Comparison of ENCODE assay signal across 18 cellular contexts in genomic region chr12:18718462-18718861, GRCh38. TPM values are rescaled to one million over a fixed set of nuclear protein-coding genes. Genes with fewer than 3 reads are reported as not detected.
DNase-seq lines count a peak whose midpoint lies in the region; ATAC-seq, FAIRE-seq and TF ChIP-seq lines count a peak whose summit lies in the region.
"Had no signal": no experiment of that assay in that cellular context is flagged by ENCODE, and none has a peak within 500 bp of the region (broad histone marks: within the 10 kb centered on the region; RNA-seq: fewer than 3 reads in every experiment).

No MANE protein-coding gene starts in this region.

- no peak for TF ChIP-seq CTCF in IMR-90 (conservative IDR thresholded peaks at IDR 0.05; ENCODE audit: low read depth, low read length)
- no peak for TF ChIP-seq CTCF in bronchial epithelial cell (IDR thresholded peaks at IDR 0.05; ENCODE audit: insufficient read depth, low read length, severe bottlenecking)
- TF ChIP-seq CTCF in keratinocyte (optimal IDR thresholded peaks at IDR 0.05 in 1 of 3, IDR thresholded peaks at IDR 0.05 in 1 of 3, conservative IDR thresholded peaks at IDR 0.05 in 1 of 3; ENCODE audit: extremely low read depth in 1 of 3, insufficient read depth in 2 of 3, low read length in 3 of 3), result no peak
- TF ChIP-seq CTCF in neural progenitor cell (IDR thresholded peaks at IDR 0.05), result no peak

- H2AFZ ChIP-seq in IMR-90 (replicated peaks; ENCODE audit: low read length, poor library complexity), result no peak overlapping the region
- H2AFZ ChIP-seq in keratinocyte (ENCODE audit: control insufficient read depth, low read length), result peak overlapping the region; percentile 32
- H2AFZ ChIP-seq in neural progenitor cell (replicated peaks), result no peak overlapping the region

- dilution Hi-C loops in IMR-90 (cut with HindIII; ENCODE audit: low sequenced_read_pairs, unreplicated experiment), result no loop called here
- dilution Hi-C loops in keratinocyte (cut with MboI; ENCODE audit: extremely low pct_ligation_motif_present, low sequenced_read_pairs), result no loop called here

- no peak for ATAC-seq in IMR-90 (ENCODE audit: low read depth)
- ATAC-seq: HCT116 had no signal

- H4K8ac ChIP-seq in IMR-90 (ENCODE audit: low read depth in 2 of 2, low read length in 2 of 2), result no peak overlapping the region

- in situ Hi-C loops in IMR-90 (cut with MboI; ENCODE audit: low sequenced_read_pairs), result no loop called here

- TF ChIP-seq RAD21 in IMR-90 (IDR thresholded peaks at IDR 0.05; ENCODE audit: low read length), result no peak

- intact Hi-C loops in IMR-90 (cut with micrococcal nuclease), result no loop called here

- peak overlapping the region; percentile 13; the same call in 1 of the 2 replicates for H2AK5ac ChIP-seq in IMR-90 (ENCODE audit: low read depth, low read length)

- POLR2A ChIA-PET in IMR-90 (lab: Charles Lee; ENCODE audit: unreplicated experiment), result no interaction called here

- H3K14ac ChIP-seq in IMR-90 (replicated peaks; ENCODE audit: low read depth, low read length), result peak overlapping the region; percentile 60; the same call in 1 of the 2 replicates

- no peaks in the 10 kb centered on the region for H3F3A ChIP-seq in neural progenitor cell (ENCODE audit: low read depth)

- no peak overlapping the region for H4K91ac ChIP-seq in IMR-90 (ENCODE audit: insufficient read depth, low read depth, low read length)

- no peak overlapping the region for H3K18ac ChIP-seq in IMR-90 (ENCODE audit: low read depth, low read length)

- no peak overlapping the region for H3K56ac ChIP-seq in IMR-90 (ENCODE audit: extremely low read depth, insufficient read depth, low read length)

- FAIRE-seq in bronchial epithelial cell (lab: Jason Lieb, UNC) (no peak), keratinocyte (lab: Jason Lieb, UNC) (no peak)

- H2BK120ac ChIP-seq in IMR-90 (ENCODE audit: low read depth, low read length), result peak overlapping the region; percentile 47; the same call in 1 of the 2 replicates

- H3K9me3 Mint-ChIP-seq in neural progenitor cell, result peaks cover 5% of the 10 kb centered on the region

- H3K9me1 ChIP-seq in IMR-90 (ENCODE audit: insufficient read depth, low read length) (peaks cover 2% of the 10 kb centered on the region), keratinocyte (ENCODE audit: control insufficient read depth, extremely low read depth, insufficient read depth, low read length) (no peaks in the 10 kb centered on the region)

- H3K4me1 ChIP-seq in IMR-90 (ENCODE audit: control insufficient read depth, insufficient read depth, low read length), result peaks cover 3% of the 10 kb centered on the region
- H3K4me1 ChIP-seq in keratinocyte (ENCODE audit: control insufficient read depth, extremely low read depth, insufficient read depth, low read length), result peaks cover 27% of the 10 kb centered on the region
- no peaks in the 10 kb centered on the region for H3K4me1 ChIP-seq in neural progenitor cell
- H3K4me1 ChIP-seq: BLaER1, Caco-2 had no signal

- H3K36me3 Mint-ChIP-seq in neural progenitor cell, result no peaks in the 10 kb centered on the region
- H3K36me3 Mint-ChIP-seq: CD8-positive, alpha-beta memory T cell had no signal

- H2AK9ac ChIP-seq in IMR-90 (replicated peaks; ENCODE audit: low read depth, low read length, poor library complexity), result no peak overlapping the region

- CTCF ChIA-PET in IMR-90 (lab: Yijun Ruan, JAX), result no interaction called here

- H3K79me1 ChIP-seq in IMR-90 (ENCODE audit: low read depth in 1 of 2, low read length in 2 of 2), result no peaks in the 10 kb centered on the region

- no peak overlapping the region for H3K23ac ChIP-seq in IMR-90 (ENCODE audit: low read depth, low read length)

- no peak overlapping the region for H4K5ac ChIP-seq in IMR-90 (ENCODE audit: low read depth, low read length)

- H3K9ac ChIP-seq in IMR-90 (ENCODE audit: low read depth, low read length) (no peak overlapping the region), keratinocyte (ENCODE audit: control insufficient read depth, extremely low read depth, insufficient read depth, low read length) (no peak overlapping the region), neural progenitor cell (no peak overlapping the region)
- H3K9ac ChIP-seq: BLaER1 had no signal

- TF ChIP-seq POLR2A in IMR-90 (IDR thresholded peaks at IDR 0.05; ENCODE audit: low read depth, low read length), result no peak

- H3K36me3 ChIP-seq in IMR-90 (ENCODE audit: control insufficient read depth, insufficient read depth, low read length), result no peaks in the 10 kb centered on the region
- H3K36me3 ChIP-seq in bronchial epithelial cell (ENCODE audit: control insufficient read depth, insufficient read depth, low read length), result no peaks in the 10 kb centered on the region
- H3K36me3 ChIP-seq in keratinocyte (ENCODE audit: control insufficient read depth in 2 of 2, extremely low read depth in 1 of 2, insufficient read depth in 2 of 2, low read length in 2 of 2), result no peaks in the 10 kb centered on the region
- H3K36me3 ChIP-seq in neural progenitor cell, result no peaks in the 10 kb centered on the region
- H3K36me3 ChIP-seq: BLaER1 had no signal

- H3K27me3 Mint-ChIP-seq in neural progenitor cell (ENCODE audit: insufficient read depth, low read depth), result no peaks in the 10 kb centered on the region
- H3K27me3 Mint-ChIP-seq: CD8-positive, alpha-beta memory T cell had no signal

- H2BK5ac ChIP-seq in IMR-90 (ENCODE audit: low read depth, low read length, poor library complexity, severe bottlenecking), result no peak overlapping the region

- H3K79me2 ChIP-seq in keratinocyte (ENCODE audit: control insufficient read depth, insufficient read depth, low read length) (no peaks in the 10 kb centered on the region), neural progenitor cell (ENCODE audit: low read depth) (no peaks in the 10 kb centered on the region)

- H3K4ac ChIP-seq in IMR-90 (ENCODE audit: low read depth, low read length), result no peak overlapping the region

- H3K4me3 ChIP-seq in IMR-90 (ENCODE audit: insufficient read depth, low read depth, low read length), result no peak overlapping the region
- H3K4me3 ChIP-seq in bronchial epithelial cell (ENCODE audit: low read depth, low read length), result no peak overlapping the region
- no peak overlapping the region for H3K4me3 ChIP-seq in keratinocyte (ENCODE audit: control insufficient read depth in 2 of 3, extremely low read depth in 1 of 3, insufficient read depth in 2 of 3, low read depth in 1 of 3, low read length in 3 of 3)
- H3K4me3 ChIP-seq in neural progenitor cell, result no peak overlapping the region
- H3K4me3 ChIP-seq: BLaER1 had no signal

- H2BK20ac ChIP-seq in IMR-90 (ENCODE audit: low read depth, low read length), result 0 out of 2 replicates have a peak overlapping the region, but pooled peaks have one; percentile 33

- H4K20me1 ChIP-seq in IMR-90 (ENCODE audit: insufficient read depth, low read length), result no peaks in the 10 kb centered on the region
- H4K20me1 ChIP-seq in keratinocyte (ENCODE audit: control insufficient read depth, extremely low read depth, insufficient read depth, low read length), result no peaks in the 10 kb centered on the region
- H4K20me1 ChIP-seq in neural progenitor cell (ENCODE audit: low read depth), result no peaks in the 10 kb centered on the region
- H4K20me1 ChIP-seq: BLaER1 had no signal

- H3K27ac ChIP-seq in IMR-90 (ENCODE audit: insufficient read depth, low read length) (no peak overlapping the region), keratinocyte (ENCODE audit: control insufficient read depth, insufficient read depth, low read length) (peak overlapping the region; percentile 5), neural progenitor cell (no peak overlapping the region)
- H3K27ac ChIP-seq: BLaER1, HL-60 had no signal

- no peak overlapping the region for H3K4me2 ChIP-seq in IMR-90 (ENCODE audit: low read depth, low read length)
- H3K4me2 ChIP-seq in keratinocyte (ENCODE audit: control insufficient read depth, extremely low read depth, insufficient read depth, low read depth, low read length), result peak overlapping the region; percentile 20
- no peak overlapping the region for H3K4me2 ChIP-seq in neural progenitor cell
- H3K4me2 ChIP-seq: BLaER1 had no signal

- no peaks in the 10 kb centered on the region for H3K4me1 Mint-ChIP-seq in neural progenitor cell
- H3K4me1 Mint-ChIP-seq: CD8-positive, alpha-beta memory T cell had no signal

- H3K9me3 ChIP-seq in IMR-90 (ENCODE audit: control insufficient read depth, insufficient read depth, low read length) (no peaks in the 10 kb centered on the region), keratinocyte (ENCODE audit: control insufficient read depth, low read depth, low read length) (no peaks in the 10 kb centered on the region), neural progenitor cell (ENCODE audit: low read depth) (no peaks in the 10 kb centered on the region)
- H3K9me3 ChIP-seq: BLaER1, Caco-2 had no signal

- H3K4me3 Mint-ChIP-seq in neural progenitor cell, result no peak overlapping the region
- H3K4me3 Mint-ChIP-seq: CD8-positive, alpha-beta memory T cell had no signal

- DNase-seq in ELR (ENCODE audit: low read depth) (peak; percentile 17), IMR-90 (no peak), bronchial epithelial cell (ENCODE audit: low read depth) (peak; percentile 64), keratinocyte (ENCODE audit: low read depth, low spot score) (peak; percentile 28), HUDEP-2 (lab: John Stamatoyannopoulos, UW; ENCODE audit: unreplicated experiment in 76 of 76) (no peak), neural progenitor cell (ENCODE audit: low spot score) (no peak), OCI-M2 (lab: John Stamatoyannopoulos, UW; ENCODE audit: unreplicated experiment) (no peak)
- no peak for DNase-seq in activated T-cell treated with anti-CD3 and anti-CD28 coated beads, Interleukin-2, amount 50 U/mL, for 1 hour
- DNase-seq: 8988T; AML-193; Caco-2; CD8-positive, alpha-beta memory T cell; DND-41; GF-D8 had no signal

- H3K27ac Mint-ChIP-seq in neural progenitor cell, result no peak overlapping the region
- H3K27ac Mint-ChIP-seq: CD8-positive, alpha-beta memory T cell had no signal

- BruUV-seq in IMR-90 (replicated peaks; lab: Mats Ljungman, UMichigan), result no TSS peak

- H3K27me3 ChIP-seq in IMR-90 (ENCODE audit: control insufficient read depth, insufficient read depth, low read length), result no peaks in the 10 kb centered on the region
- no peaks in the 10 kb centered on the region for H3K27me3 ChIP-seq in bronchial epithelial cell (ENCODE audit: control insufficient read depth, insufficient read depth, low read length)
- no peaks in the 10 kb centered on the region for H3K27me3 ChIP-seq in keratinocyte (ENCODE audit: control insufficient read depth, extremely low read depth, insufficient read depth, low read length)
- H3K27me3 ChIP-seq in neural progenitor cell, result no peaks in the 10 kb centered on the region
- H3K27me3 ChIP-seq: BLaER1 had no signal

- H2BK15ac ChIP-seq in IMR-90 (ENCODE audit: low read depth, low read length), result peak overlapping the region; percentile 11; the same call in 1 of the 3 replicates

RNA-seq across cellular contexts. Expression of gene PLCZ1, which starts 19.4 kb away (rescaled TPM):
- total RNA-seq in IMR-90 (2012; rRNA removed) (not detected in 2 replicates), bronchial epithelial cell (not detected in 2 replicates), neural progenitor cell (ENCODE audit: low replicate concordance) (not detected in 2 replicates)
- polyA plus RNA-seq in IMR-90 (2012; rRNA removed) (not detected in 2 replicates), keratinocyte (0.15 to 0.62 TPM (median 0.18 TPM) in 3 replicates)
- polyA plus RNA-seq in IMR-90 (2012; cell fraction: cytosol; rRNA removed), result not detected in 2 replicates
- not detected in 2 replicates for polyA plus RNA-seq in IMR-90 (2012; cell fraction: nucleus; rRNA removed; ENCODE audit: low replicate concordance)
- not detected for polyA plus RNA-seq in keratinocyte (2011; ENCODE audit: low read depth)
- 0.14 TPM in 1 of 2 replicates, not detected in the other for polyA plus RNA-seq in keratinocyte (2011; cell fraction: cytosol; rRNA removed)
- 0.53 and 1.0 TPM in 2 replicates for polyA plus RNA-seq in keratinocyte (2011; cell fraction: nucleus; rRNA removed)
- polyA plus RNA-seq in keratinocyte (2012; ENCODE audit: low replicate concordance), result 0.24 TPM in 1 of 2 replicates, not detected in the other
- 0.48 TPM in 1 of 3 replicates, not detected in the others for polyA minus RNA-seq in keratinocyte
- polyA minus RNA-seq in keratinocyte (2011; cell fraction: cytosol; rRNA and poly(A)+ RNA removed), result not detected
- 1.1 TPM in 1 of 2 replicates, not detected in the other for polyA minus RNA-seq in keratinocyte (2011; cell fraction: nucleus; rRNA and poly(A)+ RNA removed)
- total RNA-seq: Caco-2; CD8-positive, alpha-beta memory T cell; H4 had no signal
- polyA plus RNA-seq: CD8-positive, alpha-beta memory T cell had no signal

RNA-seq across cellular contexts. Expression of gene CAPZA3, which starts 19.5 kb away (rescaled TPM):
- total RNA-seq in IMR-90 (2012; rRNA removed), result not detected in 2 replicates
- polyA plus RNA-seq in IMR-90 (2012; rRNA removed), result not detected in 2 replicates
- not detected in 2 replicates for polyA plus RNA-seq in IMR-90 (2012; cell fraction: cytosol; rRNA removed)
- not detected in 2 replicates for polyA plus RNA-seq in IMR-90 (2012; cell fraction: nucleus; rRNA removed; ENCODE audit: low replicate concordance)
- 0.13 TPM in 1 of 2 replicates, not detected in the other for total RNA-seq in bronchial epithelial cell
- polyA plus RNA-seq in keratinocyte, result 0.05 TPM in 2 of 3 replicates, not detected in the other
- not detected for polyA plus RNA-seq in keratinocyte (2011; ENCODE audit: low read depth)
- polyA plus RNA-seq in keratinocyte (2011; cell fraction: cytosol; rRNA removed), result not detected in 2 replicates
- 0.17 and 0.22 TPM in 2 replicates for polyA plus RNA-seq in keratinocyte (2011; cell fraction: nucleus; rRNA removed)
- not detected in 2 replicates for polyA plus RNA-seq in keratinocyte (2012; ENCODE audit: low replicate concordance)
- not detected in 3 replicates for polyA minus RNA-seq in keratinocyte
- not detected for polyA minus RNA-seq in keratinocyte (2011; cell fraction: cytosol; rRNA and poly(A)+ RNA removed)
- not detected in 2 replicates for polyA minus RNA-seq in keratinocyte (2011; cell fraction: nucleus; rRNA and poly(A)+ RNA removed)
- total RNA-seq in neural progenitor cell (ENCODE audit: low replicate concordance), result not detected in 2 replicates
- total RNA-seq: Caco-2; CD8-positive, alpha-beta memory T cell; H4 had no signal
- polyA plus RNA-seq: CD8-positive, alpha-beta memory T cell had no signal

Comparison
In these comparisons a context has a peak if more than half of its experiments do, and no peak if none do; other contexts are left out.
1. DNase-seq: peak in ELR (single experiment), bronchial epithelial cell (single experiment) and keratinocyte (single experiment); none in IMR-90 (single experiment), HUDEP-2 (0 of 76), activated T-cell treated with anti-CD3 and anti-CD28 coated beads, Interleukin-2, amount 50 U/mL, for 1 hour (single experiment), neural progenitor cell (single experiment) and OCI-M2 (single experiment).